Comparison of ENCODE assay signal across 19 cellular contexts in genomic region chr4:77342170-77342810, GRCh38.
"Had no signal": no experiment of that assay in that cellular context is flagged by ENCODE, and none has a peak within 500 bp of the region (broad histone marks: within the 10 kb centered on the region; RNA-seq: fewer than 3 reads in every experiment).

No MANE protein-coding gene starts in this region.

- H3K27me3 ChIP-seq: brain microvascular endothelial cell, ovary, stomach had no signal

- H3K4me3 ChIP-seq: dorsolateral prefrontal cortex, ovary, psoas muscle, skin epidermis, stomach had no signal

- H3K4me1 ChIP-seq: psoas muscle had no signal

- H3K27ac ChIP-seq: brain microvascular endothelial cell, dorsolateral prefrontal cortex, ovary, psoas muscle, skin epidermis, stomach, VCaP had no signal

- DNase-seq: activated CD4-positive, alpha-beta T cell treated with anti-CD3 and anti-CD28 coated beads, Interleukin-2, amount 50 U/mL, for 1 hour; activated CD4-positive, CD25-positive, alpha-beta regulatory T cell treated with anti-CD3 and anti-CD28 coated beads, Interleukin-2, amount 50 U/mL, for 72 hours; activated gamma-delta T cell treated with Interleukin-2 at 50 U/mL for 16 hours; brain microvascular endothelial cell; central memory CD4-positive, alpha-beta T cell; dorsolateral prefrontal cortex; head of caudate nucleus; mesenchymal stem cell; naive thymus-derived CD4-positive, alpha-beta T cell; ovary; psoas muscle; right cardiac atrium; stimulated activated CD4-positive, alpha-beta T cell treated with anti-CD3 and anti-CD28 coated beads, Interleukin-15, amount 100 ng/mL, for 24 hours; stimulated activated CD4-positive, alpha-beta T cell treated with anti-CD3 and anti-CD28 coated beads, Interleukin-2, amount 100 ng/mL, for 48 hours; stomach; T-helper 17 cell; trophoblast cell had no signal

- H3K27ac Mint-ChIP-seq: naive thymus-derived CD4-positive, alpha-beta T cell; T-helper 17 cell had no signal

- H3K4me3 Mint-ChIP-seq: naive thymus-derived CD4-positive, alpha-beta T cell; T-helper 17 cell had no signal

- H3K4me1 Mint-ChIP-seq: naive thymus-derived CD4-positive, alpha-beta T cell; T-helper 17 cell had no signal

- ATAC-seq: naive thymus-derived CD4-positive, alpha-beta T cell; psoas muscle; right cardiac atrium; T-helper 17 cell had no signal

- H3K36me3 ChIP-seq: brain microvascular endothelial cell, ovary, stomach had no signal

- H3K9me3 ChIP-seq: ovary had no signal
